Comparison of ENCODE assay signal across 34 cellular contexts in the genomic region with DNA sequence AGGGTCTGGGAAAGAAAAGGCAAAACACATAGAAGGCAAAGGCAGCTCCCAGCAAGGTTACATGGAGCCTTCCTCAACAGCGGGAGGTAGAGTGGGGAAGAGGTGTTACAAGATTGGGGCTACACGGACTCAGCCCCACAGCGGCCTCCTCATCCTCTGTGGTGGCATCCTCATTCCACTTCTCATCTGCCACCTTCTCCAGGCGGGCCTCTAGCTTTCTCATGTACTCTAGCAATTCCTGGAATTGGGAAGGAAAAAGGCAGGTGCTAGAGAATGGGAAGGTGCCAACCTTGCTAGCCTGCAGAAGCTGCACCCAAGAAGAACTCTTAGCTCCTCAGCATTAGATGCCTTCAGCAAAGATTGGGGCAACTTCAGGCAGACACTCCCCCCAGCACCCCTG. TPM values are rescaled to one million over a fixed set of nuclear protein-coding genes. Genes with fewer than 3 reads are reported as not detected.
"Had no signal": no experiment of that assay in that cellular context is flagged by ENCODE, and none has a peak within 500 bp of the region (broad histone marks: within the 10 kb centered on the region; RNA-seq: fewer than 3 reads in every experiment).

No MANE protein-coding gene starts in this region.

- H3K27me3 ChIP-seq: adrenal gland, body of pancreas, cardiac muscle cell, dorsolateral prefrontal cortex, esophagus muscularis mucosa, gastrocnemius medialis, heart left ventricle had no signal

- H3K4me1 ChIP-seq: adrenal gland, body of pancreas, esophagus muscularis mucosa, foreskin keratinocyte, gastrocnemius medialis had no signal

- H3K9me3 ChIP-seq: adrenal gland, body of pancreas, esophagus muscularis mucosa, gastrocnemius medialis, heart left ventricle had no signal

- ATAC-seq: activated CD4-positive, alpha-beta T cell treated with anti-CD3 and anti-CD28 coated beads for 36 hours; activated naive CD8-positive, alpha-beta T cell treated with anti-CD3 and anti-CD28 coated beads, Interleukin-2, amount 50 U/mL, for 24 hours; activated T-cell treated with anti-CD3 and anti-CD28 coated beads, Interleukin-2, amount 50 U/mL, for 4 hours; body of pancreas; foreskin keratinocyte; gastrocnemius medialis; heart left ventricle had no signal

- H3K36me3 Mint-ChIP-seq: activated naive CD8-positive, alpha-beta T cell treated with anti-CD3 and anti-CD28 coated beads for 36 hours had no signal

- H3K27ac Mint-ChIP-seq: activated CD4-positive, alpha-beta memory T cell treated with anti-CD3 and anti-CD28 coated beads for 36 hours; activated CD4-positive, alpha-beta T cell treated with anti-CD3 and anti-CD28 coated beads for 36 hours; activated CD4-positive, alpha-beta T cell treated with anti-CD3 and anti-CD28 coated beads, Interleukin-2, amount 10 ng/mL, durations not matched to agents 24 days and 14 days; activated naive CD4-positive, alpha-beta T cell treated with anti-CD3 and anti-CD28 coated beads for 36 hours; activated naive CD4-positive, alpha-beta T cell treated with anti-CD3 and anti-CD28 coated beads, Interleukin-2, amount 50 U/mL, for 24 hours; activated naive CD8-positive, alpha-beta T cell treated with anti-CD3 and anti-CD28 coated beads for 36 hours; activated naive CD8-positive, alpha-beta T cell treated with anti-CD3 and anti-CD28 coated beads, Interleukin-2, amount 50 U/mL, for 24 hours; activated T-helper 1 cell treated with anti-CD3 and anti-CD28 coated beads, Interleukin-12 subunit alpha, Interleukin-12 subunit beta, Interleukin-2, Interleukin-4 antibody, amounts not matched to agents 30 ng/mL and 10 ng/mL and 1 ng/mL, durations not matched to agents 14 hours and 24 hours and 36 hours; activated T-helper 2 cell treated with anti-CD3 and anti-CD28 coated beads, Interferon-gamma antibody, Interleukin-2, Interleukin-4, amounts not matched to agents 10 μg/mL and 5 μg/mL and 100 μg/mL, durations not matched to agents 14 hours and 24 hours and 36 hours; dendritic cell treated with granulocyte-macrophage colony-stimulating factor and Interleukin-4, amounts not matched to agents 40 ng/mL and 50 ng/mL, for 4 days; endodermal cell had no signal

- H3K4me3 Mint-ChIP-seq: activated CD4-positive, alpha-beta memory T cell treated with anti-CD3 and anti-CD28 coated beads for 36 hours; activated CD4-positive, alpha-beta T cell treated with anti-CD3 and anti-CD28 coated beads for 36 hours; activated CD4-positive, alpha-beta T cell treated with anti-CD3 and anti-CD28 coated beads, Interleukin-2, amount 10 ng/mL, durations not matched to agents 24 days and 14 days; activated naive CD4-positive, alpha-beta T cell treated with anti-CD3 and anti-CD28 coated beads for 36 hours; activated naive CD4-positive, alpha-beta T cell treated with anti-CD3 and anti-CD28 coated beads, Interleukin-2, amount 50 U/mL, for 24 hours; activated naive CD8-positive, alpha-beta T cell treated with anti-CD3 and anti-CD28 coated beads for 36 hours; activated naive CD8-positive, alpha-beta T cell treated with anti-CD3 and anti-CD28 coated beads, Interleukin-2, amount 50 U/mL, for 24 hours; activated T-cell treated with anti-CD3 and anti-CD28 coated beads, Interleukin-2, amount 50 U/mL, for 4 hours; activated T-helper 1 cell treated with anti-CD3 and anti-CD28 coated beads, Interleukin-12 subunit alpha, Interleukin-12 subunit beta, Interleukin-2, Interleukin-4 antibody, amounts not matched to agents 30 ng/mL and 10 ng/mL and 1 ng/mL, durations not matched to agents 14 hours and 24 hours and 36 hours; central memory CD8-positive, alpha-beta T cell; dendritic cell treated with granulocyte-macrophage colony-stimulating factor and Interleukin-4, amounts not matched to agents 40 ng/mL and 50 ng/mL, for 4 days; endodermal cell had no signal

- H3K27me3 Mint-ChIP-seq: activated CD4-positive, alpha-beta memory T cell treated with anti-CD3 and anti-CD28 coated beads for 36 hours; activated CD4-positive, alpha-beta T cell treated with anti-CD3 and anti-CD28 coated beads for 36 hours; activated naive CD4-positive, alpha-beta T cell treated with anti-CD3 and anti-CD28 coated beads, Interleukin-2, amount 50 U/mL, for 24 hours; activated naive CD8-positive, alpha-beta T cell treated with anti-CD3 and anti-CD28 coated beads for 36 hours; activated naive CD8-positive, alpha-beta T cell treated with anti-CD3 and anti-CD28 coated beads, Interleukin-2, amount 50 U/mL, for 24 hours; central memory CD8-positive, alpha-beta T cell had no signal

- H3K4me1 Mint-ChIP-seq: activated CD4-positive, alpha-beta T cell treated with anti-CD3 and anti-CD28 coated beads for 36 hours; activated CD4-positive, alpha-beta T cell treated with anti-CD3 and anti-CD28 coated beads, Interleukin-2, amount 10 ng/mL, durations not matched to agents 24 days and 14 days; activated naive CD4-positive, alpha-beta T cell treated with anti-CD3 and anti-CD28 coated beads, Interleukin-2, amount 50 U/mL, for 24 hours; activated naive CD8-positive, alpha-beta T cell treated with anti-CD3 and anti-CD28 coated beads for 36 hours; activated naive CD8-positive, alpha-beta T cell treated with anti-CD3 and anti-CD28 coated beads, Interleukin-2, amount 50 U/mL, for 24 hours; central memory CD8-positive, alpha-beta T cell; endodermal cell had no signal

- H3K27ac ChIP-seq: adrenal gland, body of pancreas, cardiac muscle cell, coronary artery, esophagus muscularis mucosa, foreskin keratinocyte, gastrocnemius medialis, heart left ventricle had no signal

- H3K4me3 ChIP-seq: adrenal gland, body of pancreas, cardiac muscle cell, coronary artery, dorsolateral prefrontal cortex, esophagus muscularis mucosa, gastrocnemius medialis, heart left ventricle had no signal

- H3K9me3 Mint-ChIP-seq: activated CD4-positive, alpha-beta memory T cell treated with anti-CD3 and anti-CD28 coated beads for 36 hours; activated CD4-positive, alpha-beta T cell treated with anti-CD3 and anti-CD28 coated beads, Interleukin-2, amount 10 ng/mL, durations not matched to agents 24 days and 14 days; activated naive CD4-positive, alpha-beta T cell treated with anti-CD3 and anti-CD28 coated beads for 36 hours; activated naive CD4-positive, alpha-beta T cell treated with anti-CD3 and anti-CD28 coated beads, Interleukin-2, amount 50 U/mL, for 24 hours; activated naive CD8-positive, alpha-beta T cell treated with anti-CD3 and anti-CD28 coated beads for 36 hours; activated naive CD8-positive, alpha-beta T cell treated with anti-CD3 and anti-CD28 coated beads, Interleukin-2, amount 50 U/mL, for 24 hours; activated T-cell treated with anti-CD3 and anti-CD28 coated beads, Interleukin-2, amount 50 U/mL, for 4 hours; activated T-helper 1 cell treated with anti-CD3 and anti-CD28 coated beads, Interleukin-12 subunit alpha, Interleukin-12 subunit beta, Interleukin-2, Interleukin-4 antibody, amounts not matched to agents 30 ng/mL and 10 ng/mL and 1 ng/mL, durations not matched to agents 14 hours and 24 hours and 36 hours; activated T-helper 2 cell treated with anti-CD3 and anti-CD28 coated beads, Interferon-gamma antibody, Interleukin-2, Interleukin-4, amounts not matched to agents 10 μg/mL and 5 μg/mL and 100 μg/mL, durations not matched to agents 14 hours and 24 hours and 36 hours; central memory CD8-positive, alpha-beta T cell; dendritic cell treated with granulocyte-macrophage colony-stimulating factor and Interleukin-4, amounts not matched to agents 40 ng/mL and 50 ng/mL, for 4 days; endodermal cell had no signal

- DNase-seq: activated CD4-positive, alpha-beta memory T cell treated with anti-CD3 and anti-CD28 coated beads for 36 hours; activated CD4-positive, alpha-beta T cell treated with anti-CD3 and anti-CD28 coated beads for 36 hours; activated CD4-positive, alpha-beta T cell treated with anti-CD3 and anti-CD28 coated beads, Interleukin-2, amount 10 ng/mL, durations not matched to agents 24 days and 14 days; activated CD4-positive, CD25-positive, alpha-beta regulatory T cell; activated CD4-positive, CD25-positive, alpha-beta regulatory T cell treated with anti-CD3 and anti-CD28 coated beads, Interleukin-2, amount 50 U/mL, for 72 hours; activated CD8-positive, alpha-beta memory T cell treated with anti-CD3 and anti-CD28 coated beads for 24 hours; activated effector memory CD4-positive, alpha-beta T cell treated with anti-CD3 and anti-CD28 coated beads, Interleukin-2, amount 50 U/mL, for 16 hours; activated naive CD4-positive, alpha-beta T cell treated with anti-CD3 and anti-CD28 coated beads for 36 hours; activated naive CD8-positive, alpha-beta T cell treated with anti-CD3 and anti-CD28 coated beads for 36 hours; activated naive CD8-positive, alpha-beta T cell treated with anti-CD3 and anti-CD28 coated beads, Interleukin-2, amount 50 U/mL, for 24 hours; activated T-cell treated with anti-CD3 and anti-CD28 coated beads, Interleukin-2, amount 50 U/mL, for 4 hours; adrenal gland; amygdala; aorta; body of pancreas; dorsolateral prefrontal cortex; effector memory CD4-positive, alpha-beta T cell; endodermal cell; erythroblast; foreskin keratinocyte; gastrocnemius medialis; glutamatergic neuron; heart left ventricle; T-helper 1 cell; T-helper 2 cell had no signal

RNA-seq across cellular contexts. Expression of gene CISTR, which starts 37.8 kb away (rescaled TPM):
- total RNA-seq: activated CD4-positive, alpha-beta memory T cell treated with anti-CD3 and anti-CD28 coated beads for 36 hours; activated CD4-positive, alpha-beta T cell treated with anti-CD3 and anti-CD28 coated beads for 36 hours; activated CD4-positive, alpha-beta T cell treated with anti-CD3 and anti-CD28 coated beads, Interleukin-2, amount 10 ng/mL, durations not matched to agents 24 days and 14 days; activated naive CD4-positive, alpha-beta T cell treated with anti-CD3 and anti-CD28 coated beads for 36 hours; activated naive CD8-positive, alpha-beta T cell treated with anti-CD3 and anti-CD28 coated beads for 36 hours; activated T-cell treated with anti-CD3 and anti-CD28 coated beads, Interleukin-2, amount 50 U/mL, for 4 hours; activated T-helper 1 cell treated with anti-CD3 and anti-CD28 coated beads, Interleukin-12 subunit alpha, Interleukin-12 subunit beta, Interleukin-2, Interleukin-4 antibody, amounts not matched to agents 30 ng/mL and 10 ng/mL and 1 ng/mL, durations not matched to agents 14 hours and 24 hours and 36 hours; activated T-helper 2 cell treated with anti-CD3 and anti-CD28 coated beads, Interferon-gamma antibody, Interleukin-2, Interleukin-4, amounts not matched to agents 10 μg/mL and 5 μg/mL and 100 μg/mL, durations not matched to agents 14 hours and 24 hours and 36 hours; adrenal gland; aorta; body of pancreas; cardiac muscle cell; cerebellum; endodermal cell; esophagus muscularis mucosa; foreskin keratinocyte; gastrocnemius medialis had no signal
